In genomic region chr2:101308432-101309210, GRCh38 we compare ENCODE assay signal across 8 cellular contexts. TPM values are rescaled to one million over a fixed set of nuclear protein-coding genes. Genes with fewer than 3 reads are reported as not detected.
DNase-seq lines count a peak whose midpoint lies in the region; ATAC-seq and TF ChIP-seq lines count a peak whose summit lies in the region.

TSS of gene RNF149 (minus strand) at chr2:101308701. CDS start at chr2:101308588, 113 bp downstream.

- H3K4me1 ChIP-seq in liver (ENCODE audit: control insufficient read depth in 4 of 4, insufficient read depth in 4 of 4, low read length in 3 of 4) = peaks cover 7 to 44% (median 18%) of the 10 kb centered on the region in 4 donors

- DNase-seq in NCI-H748 (lab: John Stamatoyannopoulos, UW; ENCODE audit: unreplicated experiment) = peak; percentile 82
- DNase-seq in activated CD4-positive, alpha-beta T cell treated with anti-CD3 and anti-CD28 coated beads, Interleukin-2, amount 50 U/mL, for 1 hour = peak; percentile 91
- peak; percentile 91 for DNase-seq in stimulated activated CD4-positive, alpha-beta T cell treated with anti-CD3 and anti-CD28 coated beads, Interleukin-4, amount 100 ng/mL, for 24 hours

- H3K9me3 ChIP-seq in liver (ENCODE audit: control insufficient read depth in 4 of 4, low read length in 3 of 4) = no peaks in the 10 kb centered on the region

- 3% methylated on average over 76 of the region's 76 CpGs for WGBS in liver

- H3K4me3 Mint-ChIP-seq in dendritic cell treated with granulocyte-macrophage colony-stimulating factor and Interleukin-4, amounts not matched to agents 40 ng/mL and 50 ng/mL, for 4 days = peak within 1 kb of the TSS; percentile 85

- intact Hi-C loops in dendritic cell treated with granulocyte-macrophage colony-stimulating factor and Interleukin-4, amounts not matched to agents 40 ng/mL and 50 ng/mL, for 4 days (cut with micrococcal nuclease) = loop anchor here (1.0 to 5.0 kb wide), 2 partner anchors 20 to 34 kb away; no protein-coding TSS in a partner anchor

- no peak for TF ChIP-seq CTCF in C4-2B (conservative IDR thresholded peaks at IDR 0.05)
- peak; percentile 33 for TF ChIP-seq CTCF in liver (IDR thresholded peaks at IDR 0.05; ENCODE audit: low read depth, low read length, missing input control)

- H3K4me3 ChIP-seq in liver (ENCODE audit: low read depth in 1 of 3, low read length in 3 of 3) = peak within 1 kb of the TSS; percentile 79 to 93 (median 91)

- no peaks in the 10 kb centered on the region for H3K27me3 Mint-ChIP-seq in dendritic cell treated with granulocyte-macrophage colony-stimulating factor and Interleukin-4, amounts not matched to agents 40 ng/mL and 50 ng/mL, for 4 days

- peak within 1 kb of the TSS; percentile 87 for H3K27ac Mint-ChIP-seq in dendritic cell treated with granulocyte-macrophage colony-stimulating factor and Interleukin-4, amounts not matched to agents 40 ng/mL and 50 ng/mL, for 4 days

- ATAC-seq in GM19372 (IDR thresholded peaks at IDR 0.05; ENCODE audit: low read depth, unreplicated experiment) (peak; percentile 54), HG03521 (IDR thresholded peaks at IDR 0.05; ENCODE audit: unreplicated experiment) (peak; percentile 52)

- H3K27ac ChIP-seq in C4-2B (peak within 1 kb of the TSS; percentile 90), liver (ENCODE audit: low read depth in 1 of 2, low read length in 2 of 2) (peak within 1 kb of the TSS; percentile 91 to 98)

- no peaks in the 10 kb centered on the region for H3K36me3 ChIP-seq in liver (ENCODE audit: control insufficient read depth in 4 of 4, insufficient read depth in 3 of 4, low read depth in 1 of 4, low read length in 3 of 4)

- TF ChIP-seq RAD21 in liver (IDR thresholded peaks at IDR 0.05) = peak; percentile 31 to 39

- peaks cover 36% of the 10 kb centered on the region for H3K36me3 Mint-ChIP-seq in dendritic cell treated with granulocyte-macrophage colony-stimulating factor and Interleukin-4, amounts not matched to agents 40 ng/mL and 50 ng/mL, for 4 days (ENCODE audit: low read depth)

- peaks cover 56% of the 10 kb centered on the region for H3K4me1 Mint-ChIP-seq in dendritic cell treated with granulocyte-macrophage colony-stimulating factor and Interleukin-4, amounts not matched to agents 40 ng/mL and 50 ng/mL, for 4 days (ENCODE audit: low read depth)

- no peaks in the 10 kb centered on the region for H3K9me3 Mint-ChIP-seq in dendritic cell treated with granulocyte-macrophage colony-stimulating factor and Interleukin-4, amounts not matched to agents 40 ng/mL and 50 ng/mL, for 4 days

- peak within 1 kb of the TSS; percentile 98 to 100 for H3K9ac ChIP-seq in liver (ENCODE audit: low read depth in 1 of 2, low read length in 2 of 2)

- no peaks in the 10 kb centered on the region for H3K27me3 ChIP-seq in liver (ENCODE audit: control insufficient read depth in 4 of 4, insufficient read depth in 4 of 4, low read length in 3 of 4)

TF ChIP-seq in liver, 16 proteins besides CTCF, POLR2A, EP300 and RAD21:
- TF ChIP-seq RXRA (IDR thresholded peaks at IDR 0.05) = peak; percentile 9 to 39
- no peak for TF ChIP-seq NR2F2 (IDR thresholded peaks at IDR 0.05)
- TF ChIP-seq REST (IDR thresholded peaks at IDR 0.05) = peak; percentile 64
- peak; percentile 80 to 88 for TF ChIP-seq HNF4A (conservative IDR thresholded peaks at IDR 0.05)
- TF ChIP-seq JUND (IDR thresholded peaks at IDR 0.05) = no peak
- TF ChIP-seq HNF4G (IDR thresholded peaks at IDR 0.05) = peak; percentile 20
- TF ChIP-seq MAX (IDR thresholded peaks at IDR 0.05) = peak; percentile 89
- peak in 1 of 2 donors; percentile 47 for TF ChIP-seq EGR1 (IDR thresholded peaks at IDR 0.05; ENCODE audit: low read depth in 2 of 2)
- TF ChIP-seq ATF3 (IDR thresholded peaks at IDR 0.05) = no peak
- TF ChIP-seq YY1 (IDR thresholded peaks at IDR 0.05) = peak; percentile 33
- no peak for TF ChIP-seq ZBTB33 (IDR thresholded peaks at IDR 0.05)
- TF ChIP-seq TAF1 (conservative IDR thresholded peaks at IDR 0.05) = no peak
- no peak for TF ChIP-seq GABPA (IDR thresholded peaks at IDR 0.05 in 1 of 2, conservative IDR thresholded peaks at IDR 0.05 in 1 of 2)
- TF ChIP-seq FOXA1 (IDR thresholded peaks at IDR 0.05) = peak; percentile 59
- peak; percentile 74 for TF ChIP-seq SP1 (IDR thresholded peaks at IDR 0.05)
- TF ChIP-seq FOXA2 (IDR thresholded peaks at IDR 0.05) = no peak

RNA-seq across cellular contexts. Expression of gene RNF149, which starts in this region (rescaled TPM):
- total RNA-seq in liver = 10 to 100 TPM; 32.4 to 54.7 TPM
- 10 to 100 TPM; 14.1 to 25.8 TPM for polyA plus RNA-seq in liver

Comparison
In these comparisons a context has a peak if more than half of its experiments do, and no peak if none do; other contexts are left out.
1. Peak in every context shown above with its lines: DNase-seq, ATAC-seq, H3K4me3 ChIP-seq and H3K27ac ChIP-seq.